Comparison of ENCODE assay signal across 2 cellular contexts in the genomic region with DNA sequence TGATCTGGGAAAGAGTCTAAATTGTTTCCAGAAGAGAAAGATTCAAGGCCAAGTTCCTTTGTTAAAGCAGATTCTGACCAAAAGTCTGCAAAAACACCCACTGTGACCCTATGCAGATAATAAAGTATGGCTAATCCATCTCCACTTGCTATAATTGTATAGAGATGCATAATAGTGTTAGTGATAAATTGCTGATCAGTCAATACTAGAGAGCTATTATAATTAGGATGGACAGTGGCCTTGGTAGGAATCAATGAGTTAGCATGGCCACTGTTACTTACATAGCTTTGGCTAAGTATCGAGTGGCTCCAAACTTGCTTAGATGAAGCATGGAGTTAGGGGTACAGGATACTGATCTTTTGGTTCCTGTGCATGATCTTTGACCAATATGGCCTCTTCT.
A peak's percentile ranks its signal among the peaks of the same experiment; 100 is the strongest.
TF ChIP-seq lines count a peak whose summit lies in the region.

No MANE protein-coding gene starts in this region.

TF ChIP-seq in HepG2, 621 proteins besides CTCF, POLR2A, EP300 and RAD21:
- TF ChIP-seq SKI (IDR thresholded peaks at IDR 0.05; ENCODE audit: partially characterized antibody) = no peak
- TF ChIP-seq, protein P1, sequence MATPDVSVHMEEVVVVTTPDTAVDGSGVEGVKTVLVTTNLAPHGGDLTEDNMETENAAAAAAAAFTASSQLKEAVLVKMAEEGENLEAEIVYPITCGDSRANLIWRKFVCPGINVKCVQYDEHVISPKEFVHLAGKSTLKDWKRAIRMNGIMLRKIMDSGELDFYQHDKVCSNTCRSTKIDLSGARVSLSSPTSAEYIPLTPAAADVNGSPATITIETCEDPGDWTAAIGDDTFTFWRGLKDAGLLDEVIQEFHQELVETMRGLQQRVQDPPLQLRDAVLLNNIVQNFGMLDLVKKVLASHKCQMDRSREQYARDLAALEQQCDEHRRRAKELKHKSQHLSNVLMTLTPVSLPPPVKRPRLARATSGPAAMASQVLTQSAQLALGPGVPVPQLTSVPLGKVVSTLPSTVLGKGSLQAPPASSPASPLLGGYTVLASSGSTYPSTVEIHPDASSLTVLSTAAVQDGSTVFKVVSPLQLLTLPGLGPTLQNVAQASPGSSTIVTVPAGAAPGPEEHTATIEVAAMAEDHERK (CRISPR knock-in tag; IDR thresholded peaks at IDR 0.05; ENCODE audit: low read depth) = no peak
- no peak for TF ChIP-seq ELF3 (CRISPR knock-in tag; IDR thresholded peaks at IDR 0.05)
- TF ChIP-seq MED1 (CRISPR knock-in tag; IDR thresholded peaks at IDR 0.05) = no peak
- TF ChIP-seq TP53 (CRISPR knock-in tag; conservative IDR thresholded peaks at IDR 0.05) = no peak
- TF ChIP-seq MTF1 (CRISPR knock-in tag; IDR thresholded peaks at IDR 0.05) = no peak
- TF ChIP-seq ZNF30 (CRISPR knock-in tag; IDR thresholded peaks at IDR 0.05) = no peak
- TF ChIP-seq, protein P2, sequence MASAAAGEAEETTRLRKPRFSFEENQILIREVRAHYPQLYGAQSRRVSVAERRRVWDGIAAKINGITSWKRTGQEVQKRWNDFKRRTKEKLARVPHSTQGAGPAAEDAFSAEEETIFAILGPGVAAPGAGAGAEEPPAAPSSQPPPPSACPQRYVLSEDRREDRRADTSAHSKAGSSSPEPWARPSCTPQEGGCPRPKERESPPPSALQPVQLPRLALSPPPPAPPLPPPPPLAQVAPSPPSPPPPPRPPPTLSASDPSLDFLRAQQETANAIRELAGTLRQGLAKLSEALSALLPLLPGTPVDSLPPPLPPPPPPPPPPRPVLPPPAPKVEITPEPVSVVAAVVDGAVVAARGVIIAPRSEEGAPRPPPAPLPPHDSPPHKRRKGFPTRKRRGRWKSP (CRISPR knock-in tag; IDR thresholded peaks at IDR 0.05) = no peak
- TF ChIP-seq HIVEP1 (CRISPR knock-in tag; IDR thresholded peaks at IDR 0.05) = no peak
- TF ChIP-seq HOXD1 (CRISPR knock-in tag; IDR thresholded peaks at IDR 0.05) = no peak
- peak; percentile 31; the same call in 1 of the 2 replicates for TF ChIP-seq MAFF (IDR thresholded peaks at IDR 0.05; ENCODE audit: low read depth, low read length)
- TF ChIP-seq MAFK (conservative IDR thresholded peaks at IDR 0.05 in 1 of 2, IDR thresholded peaks at IDR 0.05 in 1 of 2; ENCODE audit: low read length in 2 of 2) = peak in 1 of 2 experiments; percentile 56; a peak in 2 of 4 replicates
- no peak for TF ChIP-seq SP5 (CRISPR knock-in tag; IDR thresholded peaks at IDR 0.05; ENCODE audit: borderline replicate concordance, low read depth)
- TF ChIP-seq ARHGAP35 (CRISPR knock-in tag; IDR thresholded peaks at IDR 0.05; ENCODE audit: borderline replicate concordance) = no peak
- TF ChIP-seq ZNF569 (CRISPR knock-in tag; IDR thresholded peaks at IDR 0.05; ENCODE audit: borderline replicate concordance) = no peak
- TF ChIP-seq, protein P3, sequence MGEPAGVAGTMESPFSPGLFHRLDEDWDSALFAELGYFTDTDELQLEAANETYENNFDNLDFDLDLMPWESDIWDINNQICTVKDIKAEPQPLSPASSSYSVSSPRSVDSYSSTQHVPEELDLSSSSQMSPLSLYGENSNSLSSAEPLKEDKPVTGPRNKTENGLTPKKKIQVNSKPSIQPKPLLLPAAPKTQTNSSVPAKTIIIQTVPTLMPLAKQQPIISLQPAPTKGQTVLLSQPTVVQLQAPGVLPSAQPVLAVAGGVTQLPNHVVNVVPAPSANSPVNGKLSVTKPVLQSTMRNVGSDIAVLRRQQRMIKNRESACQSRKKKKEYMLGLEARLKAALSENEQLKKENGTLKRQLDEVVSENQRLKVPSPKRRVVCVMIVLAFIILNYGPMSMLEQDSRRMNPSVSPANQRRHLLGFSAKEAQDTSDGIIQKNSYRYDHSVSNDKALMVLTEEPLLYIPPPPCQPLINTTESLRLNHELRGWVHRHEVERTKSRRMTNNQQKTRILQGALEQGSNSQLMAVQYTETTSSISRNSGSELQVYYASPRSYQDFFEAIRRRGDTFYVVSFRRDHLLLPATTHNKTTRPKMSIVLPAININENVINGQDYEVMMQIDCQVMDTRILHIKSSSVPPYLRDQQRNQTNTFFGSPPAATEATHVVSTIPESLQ (CRISPR knock-in tag; conservative IDR thresholded peaks at IDR 0.05) = no peak

TF ChIP-seq in H1, 55 proteins besides CTCF, POLR2A, EP300 and RAD21:
- TF ChIP-seq SUZ12 (IDR thresholded peaks at IDR 0.05; ENCODE audit: low read length) (no peak), MAFK (IDR thresholded peaks at IDR 0.05; ENCODE audit: low read depth, low read length) (no peak), ASH2L (IDR thresholded peaks at IDR 0.05; ENCODE audit: low read length) (no peak), CBX8 (IDR thresholded peaks at IDR 0.05; ENCODE audit: borderline replicate concordance, low read depth, low read length) (no peak), GTF2F1 (IDR thresholded peaks at IDR 0.05; ENCODE audit: borderline replicate concordance, low read depth, low read length) (no peak), RFX5 (IDR thresholded peaks at IDR 0.05; ENCODE audit: borderline replicate concordance, low read depth, low read length) (no peak), NRF1 (IDR thresholded peaks at IDR 0.05; ENCODE audit: low read depth, low read length) (no peak), TEAD4 (IDR thresholded peaks at IDR 0.05; ENCODE audit: low read depth, low read length) (no peak), ZNF274 (IDR thresholded peaks at IDR 0.05; ENCODE audit: borderline replicate concordance, extremely low read depth, low read length) (no peak), CREB1 (IDR thresholded peaks at IDR 0.05) (no peak), SIX5 (IDR thresholded peaks at IDR 0.05; ENCODE audit: low read depth, low read length) (no peak), SIRT6 (IDR thresholded peaks at IDR 0.05; ENCODE audit: low read length) (no peak)
- TF ChIP-seq, protein P4, sequence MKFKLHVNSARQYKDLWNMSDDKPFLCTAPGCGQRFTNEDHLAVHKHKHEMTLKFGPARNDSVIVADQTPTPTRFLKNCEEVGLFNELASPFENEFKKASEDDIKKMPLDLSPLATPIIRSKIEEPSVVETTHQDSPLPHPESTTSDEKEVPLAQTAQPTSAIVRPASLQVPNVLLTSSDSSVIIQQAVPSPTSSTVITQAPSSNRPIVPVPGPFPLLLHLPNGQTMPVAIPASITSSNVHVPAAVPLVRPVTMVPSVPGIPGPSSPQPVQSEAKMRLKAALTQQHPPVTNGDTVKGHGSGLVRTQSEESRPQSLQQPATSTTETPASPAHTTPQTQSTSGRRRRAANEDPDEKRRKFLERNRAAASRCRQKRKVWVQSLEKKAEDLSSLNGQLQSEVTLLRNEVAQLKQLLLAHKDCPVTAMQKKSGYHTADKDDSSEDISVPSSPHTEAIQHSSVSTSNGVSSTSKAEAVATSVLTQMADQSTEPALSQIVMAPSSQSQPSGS (IDR thresholded peaks at IDR 0.05; ENCODE audit: low read length) = no peak
- TF ChIP-seq, protein P5, sequence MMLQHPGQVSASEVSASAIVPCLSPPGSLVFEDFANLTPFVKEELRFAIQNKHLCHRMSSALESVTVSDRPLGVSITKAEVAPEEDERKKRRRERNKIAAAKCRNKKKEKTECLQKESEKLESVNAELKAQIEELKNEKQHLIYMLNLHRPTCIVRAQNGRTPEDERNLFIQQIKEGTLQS (IDR thresholded peaks at IDR 0.05; ENCODE audit: insufficient read depth, low read depth, low read length) = no peak
- TF ChIP-seq, protein P6, sequence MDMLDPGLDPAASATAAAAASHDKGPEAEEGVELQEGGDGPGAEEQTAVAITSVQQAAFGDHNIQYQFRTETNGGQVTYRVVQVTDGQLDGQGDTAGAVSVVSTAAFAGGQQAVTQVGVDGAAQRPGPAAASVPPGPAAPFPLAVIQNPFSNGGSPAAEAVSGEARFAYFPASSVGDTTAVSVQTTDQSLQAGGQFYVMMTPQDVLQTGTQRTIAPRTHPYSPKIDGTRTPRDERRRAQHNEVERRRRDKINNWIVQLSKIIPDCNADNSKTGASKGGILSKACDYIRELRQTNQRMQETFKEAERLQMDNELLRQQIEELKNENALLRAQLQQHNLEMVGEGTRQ (IDR thresholded peaks at IDR 0.05; ENCODE audit: low read length) = no peak
